ENCODE assay signal across 8 cellular contexts in the genomic region with DNA sequence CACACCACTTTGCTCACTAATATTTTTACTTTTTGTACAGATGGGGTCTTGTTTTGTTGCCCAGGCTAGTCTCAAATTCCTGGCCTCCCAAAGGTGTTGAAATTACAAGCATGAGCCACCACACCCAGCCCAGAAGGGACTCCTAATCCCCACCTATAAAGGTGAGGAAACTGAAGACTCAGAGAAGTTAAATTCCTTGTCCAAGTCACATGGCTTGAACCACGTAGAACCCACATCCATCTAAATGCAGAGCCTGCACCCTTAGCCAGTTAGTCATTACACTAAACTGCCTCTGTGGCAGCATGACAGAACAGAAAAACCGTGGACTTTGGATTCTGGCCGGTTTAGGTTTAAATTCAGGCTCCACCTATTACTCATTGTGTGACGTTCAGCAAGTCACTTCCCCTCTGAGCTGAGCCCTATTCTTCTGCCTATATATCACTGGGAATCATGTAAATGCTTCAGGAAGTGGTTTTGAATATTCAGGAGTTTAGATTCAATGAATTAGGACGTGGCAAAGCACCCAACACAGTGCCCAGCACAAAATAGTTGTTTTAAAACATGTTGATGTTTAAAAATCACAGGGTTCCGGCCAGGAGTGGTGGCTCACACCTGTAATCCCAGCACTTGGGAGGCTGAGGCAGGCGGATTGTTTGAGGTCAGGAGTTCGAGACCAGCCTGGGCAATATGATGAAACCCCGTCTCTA. TPM values are rescaled to one million over a fixed set of nuclear protein-coding genes. Genes with fewer than 3 reads are reported as not detected.
A peak's percentile ranks its signal among the peaks of the same experiment; 100 is the strongest.
DNase-seq lines count a peak whose midpoint lies in the region; ATAC-seq and TF ChIP-seq lines count a peak whose summit lies in the region.
"Had no signal": no experiment of that assay in that cellular context is flagged by ENCODE, and none has a peak within 500 bp of the region (broad histone marks: within the 10 kb centered on the region; RNA-seq: fewer than 3 reads in every experiment).

No MANE protein-coding gene starts in this region.

- no peaks in the 10 kb centered on the region for H3K27me3 ChIP-seq in mammary epithelial cell (ENCODE audit: insufficient read depth, low read length)

- BruUV-seq in mammary epithelial cell (replicated peaks; lab: Mats Ljungman, UMichigan): no TSS peak

- CTCF ChIA-PET in GM10248 (lab: Yijun Ruan, JAX): no interaction called here
- CTCF ChIA-PET in mammary epithelial cell (lab: Charles Lee; ENCODE audit: low non-redundant PET): interaction anchor here (0.5 kb wide), 1 partner anchor 38 kb away, joined by 13 read pairs; no protein-coding TSS in a partner anchor

- TF ChIP-seq CTCF in GM10248 (IDR thresholded peaks at IDR 0.05; ENCODE audit: control extremely low read depth, extremely low read depth, low read depth, missing control alignments) (no peak), NB4 (IDR thresholded peaks at IDR 0.05; ENCODE audit: low read depth, low read length) (no peak), mammary epithelial cell (conservative IDR thresholded peaks at IDR 0.05 in 1 of 2, IDR thresholded peaks at IDR 0.05 in 1 of 2; ENCODE audit: extremely low read depth in 1 of 2, insufficient read depth in 1 of 2, low read depth in 1 of 2, low read length in 2 of 2) (no peak), nephron progenitor cell (IDR thresholded peaks at IDR 0.05) (no peak)

- no peak for ATAC-seq in GM19324 (IDR thresholded peaks at IDR 0.05; ENCODE audit: low FRiP score, unreplicated experiment)
- no peak for ATAC-seq in GM21737 (IDR thresholded peaks at IDR 0.05; ENCODE audit: unreplicated experiment)

- H3K9ac ChIP-seq in mammary epithelial cell (ENCODE audit: insufficient read depth, low read length): peak overlapping the region; percentile 37

- in situ Hi-C loops in mammary epithelial cell (cut with MboI; ENCODE audit: low sequenced_read_pairs in 2 of 2): no loop called here

- no peak overlapping the region for H3K27ac Mint-ChIP-seq in nephron progenitor cell

- no peak for TF ChIP-seq POLR2A in NB4 (IDR thresholded peaks at IDR 0.05; ENCODE audit: extremely low read depth, insufficient read length)

- no peaks in the 10 kb centered on the region for H3K36me3 ChIP-seq in mammary epithelial cell (ENCODE audit: insufficient read depth, low read length)

- peak overlapping the region; percentile 42 for H3K4me2 ChIP-seq in mammary epithelial cell (ENCODE audit: insufficient read depth, low read depth, low read length)

- H3K9me3 Mint-ChIP-seq in nephron progenitor cell: peaks cover 7% of the 10 kb centered on the region

- H3K4me3 ChIP-seq in NB4 (ENCODE audit: low read depth, low read length) (no peak overlapping the region), mammary epithelial cell (replicated peaks in 1 of 3; ENCODE audit: insufficient read depth in 1 of 3, low read depth in 2 of 3, low read length in 3 of 3) (no peak overlapping the region)

- no peaks in the 10 kb centered on the region for H4K20me1 ChIP-seq in mammary epithelial cell (ENCODE audit: insufficient read depth, low read length)

- peak overlapping the region; percentile 35 for H2AFZ ChIP-seq in mammary epithelial cell (ENCODE audit: low read depth, low read length)

- peaks cover 14% of the 10 kb centered on the region for H3K4me1 Mint-ChIP-seq in nephron progenitor cell

- peaks cover 9% of the 10 kb centered on the region for H3K27me3 Mint-ChIP-seq in nephron progenitor cell (ENCODE audit: low read depth, poor library complexity)

- DNase-seq in GM10248 (ENCODE audit: extremely low spot score) (peak; percentile 42), NB4 (ENCODE audit: low read depth) (peak; percentile 85), mammary epithelial cell (peak; percentile 97), myocyte (ENCODE audit: low read depth) (peak; percentile 26), nephron progenitor cell (no peak)

- intact Hi-C loops in mammary epithelial cell (cut with micrococcal nuclease): loop anchor here (1.0 to 5.0 kb wide), 3 partner anchors 14 to 363 kb away; partner anchors contain the start of gene UNG

- peaks cover 20% of the 10 kb centered on the region for H3K79me2 ChIP-seq in mammary epithelial cell (ENCODE audit: insufficient read depth, low read length)

- no peaks in the 10 kb centered on the region for H3K9me3 ChIP-seq in mammary epithelial cell (replicated peaks; ENCODE audit: insufficient read depth, low read length)

- H3K36me3 Mint-ChIP-seq in nephron progenitor cell (ENCODE audit: low read depth): no peaks in the 10 kb centered on the region

- H3K27ac ChIP-seq in mammary epithelial cell (ENCODE audit: insufficient read depth, low read depth, low read length): peak overlapping the region; percentile 86
- H3K27ac ChIP-seq: VCaP had no signal

- 43% methylated on average over 9 of the region's 9 CpGs for WGBS in mammary epithelial cell (ENCODE audit: low coverage, missing lambda C conversion rate)

- peaks cover 23% of the 10 kb centered on the region for H3K4me1 ChIP-seq in mammary epithelial cell (ENCODE audit: insufficient read depth, low read length)

- POLR2A ChIA-PET in GM10248 (lab: Yijun Ruan, JAX): no interaction called here

- H3K4me3 Mint-ChIP-seq in nephron progenitor cell: no peak overlapping the region

- dilution Hi-C loops in mammary epithelial cell (cut with HindIII; ENCODE audit: low sequenced_read_pairs): no loop called here

RNA-seq across cellular contexts. Expression of gene CORO1C, which starts 3.0 kb away (rescaled TPM):
- total RNA-seq in mammary epithelial cell (100 to 1,000 TPM; 173 to 245 TPM), myocyte (80.3 and 85.3 TPM in 2 replicates)
- 188 TPM for polyA plus RNA-seq in mammary epithelial cell
- polyA minus RNA-seq in mammary epithelial cell: 790 TPM
- polyA plus RNA-seq in myocyte (2012): 117 TPM
